Comparison of ENCODE assay signal across 9 cellular contexts in genomic region chr10:44932338-44933116, GRCh38. TPM values are rescaled to one million over a fixed set of nuclear protein-coding genes. Genes with fewer than 3 reads are reported as not detected.
DNase-seq lines count a peak whose midpoint lies in the region; ATAC-seq and TF ChIP-seq lines count a peak whose summit lies in the region.
"Had no signal": no experiment of that assay in that cellular context is flagged by ENCODE, and none has a peak within 500 bp of the region (broad histone marks: within the 10 kb centered on the region; RNA-seq: fewer than 3 reads in every experiment).

No MANE protein-coding gene starts in this region.

- H3K9ac ChIP-seq in mesenchymal stem cell (ENCODE audit: low read length) = no peak overlapping the region

- no peak overlapping the region for H3K4me2 ChIP-seq in mesenchymal stem cell (ENCODE audit: low read length, poor library complexity, severe bottlenecking)

- H2BK120ac ChIP-seq in mesenchymal stem cell (ENCODE audit: low read depth, low read length) = no peak overlapping the region

- 57% methylated on average over 11 of the region's 11 CpGs for WGBS in mesenchymal stem cell

- H3K79me1 ChIP-seq in mesenchymal stem cell (replicated peaks; ENCODE audit: low read length, poor library complexity, severe bottlenecking) = no peaks in the 10 kb centered on the region

- H3K4ac ChIP-seq in mesenchymal stem cell (ENCODE audit: low read depth in 1 of 2, low read length in 2 of 2) = no peak overlapping the region

- ATAC-seq in GM18909 (IDR thresholded peaks at IDR 0.05; ENCODE audit: poor library complexity, unreplicated experiment) (peak; percentile 96), HG03103 (IDR thresholded peaks at IDR 0.05; ENCODE audit: low read depth, unreplicated experiment) (peak; percentile 96)
- ATAC-seq in activated CD8-positive, alpha-beta T cell treated with anti-CD3 and anti-CD28 coated beads for 36 hours = peak; percentile 98

- DNase-seq in NCI-H748 (lab: John Stamatoyannopoulos, UW; ENCODE audit: unreplicated experiment) (peak; percentile 71), mesenchymal stem cell (peak; percentile 77)
- DNase-seq in activated CD8-positive, alpha-beta T cell treated with anti-CD3 and anti-CD28 coated beads for 36 hours = peak; percentile 93
- peak; percentile 78 for DNase-seq in effector CD8-positive, alpha-beta T cell (lab: John Stamatoyannopoulos, UW)
- peak; percentile 65 to 67 for DNase-seq in stimulated activated CD8-positive, alpha-beta memory T cell treated with anti-CD3 and anti-CD28 coated beads, Interleukin-15, amount 100 ng/mL, for 48 hours (ENCODE audit: low read depth in 2 of 2)

- no peaks in the 10 kb centered on the region for H3K27me3 Mint-ChIP-seq in activated CD8-positive, alpha-beta T cell treated with anti-CD3 and anti-CD28 coated beads for 36 hours
- H3K27me3 Mint-ChIP-seq: activated naive CD4-positive, alpha-beta T cell treated with anti-CD3 and anti-CD28 coated beads, Interleukin-2, amount 50 U/mL, for 24 hours had no signal

- no peak overlapping the region for H3K23ac ChIP-seq in mesenchymal stem cell (ENCODE audit: low read length in 2 of 2)

- H3K36me3 ChIP-seq in mesenchymal stem cell (ENCODE audit: control insufficient read depth in 1 of 2, insufficient read depth in 2 of 2, low read depth in 1 of 2, low read length in 2 of 2) = no peaks in the 10 kb centered on the region

- H3K27me3 ChIP-seq in mesenchymal stem cell (ENCODE audit: control insufficient read depth in 1 of 2, insufficient read depth in 1 of 2, low read length in 2 of 2) = peaks cover 6 to 14% of the 10 kb centered on the region in 2 experiments

- peak overlapping the region; percentile 67 for H4K91ac ChIP-seq in mesenchymal stem cell (ENCODE audit: low read length)

- H4K8ac ChIP-seq in mesenchymal stem cell (ENCODE audit: low read length) = peak overlapping the region; percentile 66

- H2AFZ ChIP-seq in mesenchymal stem cell (ENCODE audit: low read depth, low read length) = no peak overlapping the region

- intact Hi-C loops in activated CD8-positive, alpha-beta T cell treated with anti-CD3 and anti-CD28 coated beads for 36 hours (cut with micrococcal nuclease) = loop anchor here (2.0 kb wide), 1 partner anchor 42 kb away; no protein-coding TSS in a partner anchor

- no peaks in the 10 kb centered on the region for H3K9me3 ChIP-seq in mesenchymal stem cell (ENCODE audit: control insufficient read depth, low read length)

- H2AK5ac ChIP-seq in mesenchymal stem cell (ENCODE audit: low read length, severe bottlenecking) = peak overlapping the region; percentile 91

- peaks cover 37% of the 10 kb centered on the region for H3K4me1 ChIP-seq in mesenchymal stem cell (ENCODE audit: control insufficient read depth, insufficient read depth, low read depth, low read length)

- H2BK15ac ChIP-seq in mesenchymal stem cell (ENCODE audit: low read depth, poor library complexity, severe bottlenecking) = peak overlapping the region; percentile 38

- no peak overlapping the region for H3K4me3 ChIP-seq in mesenchymal stem cell (ENCODE audit: insufficient read depth in 1 of 2, low read depth in 1 of 2, low read length in 2 of 2)

- TF ChIP-seq CTCF in C4-2B (conservative IDR thresholded peaks at IDR 0.05) = peak; percentile 98
- peak; percentile 92 for TF ChIP-seq CTCF in activated CD8-positive, alpha-beta T cell treated with anti-CD3 and anti-CD28 coated beads for 36 hours (IDR thresholded peaks at IDR 0.05)

- peak overlapping the region; percentile 25 to 58 for H3K18ac ChIP-seq in mesenchymal stem cell (ENCODE audit: low read depth in 1 of 2, low read length in 2 of 2)

- H2BK5ac ChIP-seq in mesenchymal stem cell (ENCODE audit: low read depth, low read length, poor library complexity, severe bottlenecking) = no peak overlapping the region

- no peaks in the 10 kb centered on the region for H3K36me3 Mint-ChIP-seq in activated CD8-positive, alpha-beta T cell treated with anti-CD3 and anti-CD28 coated beads for 36 hours (ENCODE audit: low read depth)
- H3K36me3 Mint-ChIP-seq: activated naive CD4-positive, alpha-beta T cell treated with anti-CD3 and anti-CD28 coated beads, Interleukin-2, amount 50 U/mL, for 24 hours had no signal

- peak overlapping the region; percentile 69 to 92 for H2BK12ac ChIP-seq in mesenchymal stem cell (ENCODE audit: low read length in 2 of 2)

- CTCF ChIA-PET in activated CD8-positive, alpha-beta T cell treated with anti-CD3 and anti-CD28 coated beads for 36 hours (lab: Charles Lee) = interaction anchor here (0.6 to 3.2 kb wide), 35 partner anchors 9 to 246 kb away, joined by 3 to 25 read pairs (median 4); partner anchors contain the start of genes DEPP1 and TMEM72

- H3K9me3 Mint-ChIP-seq in activated CD8-positive, alpha-beta T cell treated with anti-CD3 and anti-CD28 coated beads for 36 hours = no peaks in the 10 kb centered on the region
- H3K9me3 Mint-ChIP-seq: activated naive CD4-positive, alpha-beta T cell treated with anti-CD3 and anti-CD28 coated beads, Interleukin-2, amount 50 U/mL, for 24 hours had no signal

- peak overlapping the region in 1 of 2 experiments; percentile 14 for H3K14ac ChIP-seq in mesenchymal stem cell (ENCODE audit: low read length in 2 of 2)

- peaks cover 6% of the 10 kb centered on the region for H3K4me1 Mint-ChIP-seq in activated CD8-positive, alpha-beta T cell treated with anti-CD3 and anti-CD28 coated beads for 36 hours (ENCODE audit: low read depth)
- H3K4me1 Mint-ChIP-seq: activated naive CD4-positive, alpha-beta T cell treated with anti-CD3 and anti-CD28 coated beads, Interleukin-2, amount 50 U/mL, for 24 hours had no signal

- H3K4me3 Mint-ChIP-seq in activated CD8-positive, alpha-beta T cell treated with anti-CD3 and anti-CD28 coated beads for 36 hours = no peak overlapping the region
- H3K4me3 Mint-ChIP-seq: activated naive CD4-positive, alpha-beta T cell treated with anti-CD3 and anti-CD28 coated beads, Interleukin-2, amount 50 U/mL, for 24 hours had no signal

- H3K27ac Mint-ChIP-seq in activated CD8-positive, alpha-beta T cell treated with anti-CD3 and anti-CD28 coated beads for 36 hours = no peak overlapping the region
- H3K27ac Mint-ChIP-seq: activated naive CD4-positive, alpha-beta T cell treated with anti-CD3 and anti-CD28 coated beads, Interleukin-2, amount 50 U/mL, for 24 hours had no signal

- POLR2A ChIA-PET in activated CD8-positive, alpha-beta T cell treated with anti-CD3 and anti-CD28 coated beads for 36 hours (lab: Charles Lee) = interaction anchor here (0.5 to 1.0 kb wide), 4 partner anchors 13 to 68 kb away, joined by 3 read pairs; partner anchors contain the start of gene ZNF22

- H3K27ac ChIP-seq in C4-2B (no peak overlapping the region), mesenchymal stem cell (ENCODE audit: low read length, poor library complexity, severe bottlenecking) (no peak overlapping the region)

RNA-seq across cellular contexts. Expression of gene TMEM72, which starts 21.4 kb away (rescaled TPM):
- not detected for total RNA-seq in activated CD8-positive, alpha-beta T cell treated with anti-CD3 and anti-CD28 coated beads for 36 hours
- 0.23 TPM for polyA plus RNA-seq in mesenchymal stem cell (2013, experiment 1 of 2)
- 0.11 TPM for polyA plus RNA-seq in mesenchymal stem cell (2013, experiment 2 of 2)

RNA-seq across cellular contexts. Expression of gene RASSF4, which starts 27.1 kb away (rescaled TPM):
- total RNA-seq in activated CD8-positive, alpha-beta T cell treated with anti-CD3 and anti-CD28 coated beads for 36 hours = 1 to 10 TPM; 1.8 to 1.9 TPM
- polyA plus RNA-seq in mesenchymal stem cell (2013, experiment 1 of 2) = 30.8 TPM
- 30.3 TPM for polyA plus RNA-seq in mesenchymal stem cell (2013, experiment 2 of 2)

RNA-seq across cellular contexts. Expression of gene DEPP1, which starts 46.1 kb away (rescaled TPM):
- total RNA-seq in activated CD8-positive, alpha-beta T cell treated with anti-CD3 and anti-CD28 coated beads for 36 hours = under 1 TPM; 0.16 to 0.27 TPM
- 10.5 TPM for polyA plus RNA-seq in mesenchymal stem cell (2013, experiment 1 of 2)
- polyA plus RNA-seq in mesenchymal stem cell (2013, experiment 2 of 2) = 10.5 TPM
